Comparison of ENCODE assay signal across 9 cellular contexts in genomic region chr1:36154335-36154734, GRCh38. TPM values are rescaled to one million over a fixed set of nuclear protein-coding genes. Genes with fewer than 3 reads are reported as not detected.
DNase-seq lines count a peak whose midpoint lies in the region; ATAC-seq, FAIRE-seq and TF ChIP-seq lines count a peak whose summit lies in the region.
"Had no signal": no experiment of that assay in that cellular context is flagged by ENCODE, and none has a peak within 500 bp of the region (broad histone marks: within the 10 kb centered on the region; RNA-seq: fewer than 3 reads in every experiment).

No MANE protein-coding gene starts in this region.

- TF ChIP-seq EP300 in HepG2 (IDR thresholded peaks at IDR 0.05; ENCODE audit: low read depth in 2 of 2, low read length in 2 of 2) = no peak
- no peak for TF ChIP-seq EP300 in HepG2 (CRISPR knock-in tag; IDR thresholded peaks at IDR 0.05; ENCODE audit: borderline replicate concordance)

- H3K9ac ChIP-seq in HepG2 (ENCODE audit: insufficient read depth, low read depth, low read length) = no peak overlapping the region

- BruUV-seq in HepG2 (replicated peaks; lab: Mats Ljungman, UMichigan) = no TSS peak

- intact Hi-C loops in HepG2 (cut with micrococcal nuclease; ENCODE audit: unreplicated experiment) (loop anchor here (10.0 kb wide), 1 partner anchor 70 kb away; the partner anchor contains the start of gene THRAP3), right lobe of liver (cut with DNase I) (loop anchor here (5.0 kb wide), 1 partner anchor 33 kb away; no protein-coding TSS in a partner anchor), ascending aorta (cut with DNase I) (loop anchor here (10.0 kb wide), 1 partner anchor 230 kb away; the partner anchor contains the start of gene STK40), natural killer cell (cut with micrococcal nuclease) (no loop called here), vagina (cut with DNase I) (loop anchor here (5.0 to 10.0 kb wide), 4 partner anchors 33 to 230 kb away; partner anchors contain the start of genes STK40 and THRAP3)

- H3K4me1 Mint-ChIP-seq in natural killer cell = peaks cover 59 to 81% of the 10 kb centered on the region in 2 donors

- TF ChIP-seq POLR2A in HepG2 (IDR thresholded peaks at IDR 0.05; ENCODE audit: insufficient read depth in 1 of 2, low read depth in 2 of 2, low read length in 2 of 2) = no peak
- no peak for TF ChIP-seq POLR2A in right lobe of liver (IDR thresholded peaks at IDR 0.05)
- no peak for TF ChIP-seq POLR2A in vagina (IDR thresholded peaks at IDR 0.05)

- TF ChIP-seq CTCF in HepG2 (CRISPR knock-in tag; IDR thresholded peaks at IDR 0.05) = no peak
- TF ChIP-seq CTCF in right lobe of liver (IDR thresholded peaks at IDR 0.05) = no peak
- TF ChIP-seq CTCF in ascending aorta (IDR thresholded peaks at IDR 0.05) = no peak
- TF ChIP-seq CTCF in natural killer cell (IDR thresholded peaks at IDR 0.05) = no peak
- TF ChIP-seq CTCF in vagina (IDR thresholded peaks at IDR 0.05) = no peak
- no peak for TF ChIP-seq CTCF in GM10266 (IDR thresholded peaks at IDR 0.05; ENCODE audit: control insufficient read depth, insufficient read depth, low read depth, missing control alignments)

- WGBS in HepG2 (ENCODE audit: low lambda C conversion rate) = 37% methylated on average over 4 of the region's 6 CpGs
- 92% methylated on average over 4 of the region's 6 CpGs for WGBS in right lobe of liver (ENCODE audit: insufficient coverage, low coverage, low lambda C conversion rate, missing lambda C conversion rate)

- in situ Hi-C loops in HepG2 (cut with HindIII; ENCODE audit: extremely low pct_ligation_motif_present, low pct_unique_long_range_greater_than_20kb) = loop anchor here (5.0 kb wide), 2 partner anchors 33 to 133 kb away; no protein-coding TSS in a partner anchor

- H3K4me3 ChIP-seq in HepG2 (replicated peaks in 1 of 3; ENCODE audit: insufficient read depth in 1 of 3, low read depth in 2 of 3, low read length in 3 of 3) (no peak overlapping the region), right lobe of liver (no peak overlapping the region), ascending aorta (no peak overlapping the region), vagina (no peak overlapping the region)

- H3K27ac Mint-ChIP-seq in natural killer cell = peak overlapping the region; percentile 99 to 100

- DNase-seq in HepG2 (ENCODE audit: low spot score) = no peak
- DNase-seq in right lobe of liver = no peak
- DNase-seq in ascending aorta (ENCODE audit: low spot score in 2 of 2) = no peak
- no peak for DNase-seq in natural killer cell
- DNase-seq in vagina (ENCODE audit: extremely low spot score in 2 of 2) = no peak
- no peak for DNase-seq in HEK293T (ENCODE audit: extremely low spot score)
- DNase-seq in NCI-H1436 (lab: John Stamatoyannopoulos, UW) = no peak
- DNase-seq in GM10266 (ENCODE audit: extremely low spot score) = no peak
- DNase-seq: effector memory CD4-positive, alpha-beta T cell had no signal

- H3K4me1 ChIP-seq in HepG2 (ENCODE audit: insufficient read depth, low read length) (peaks cover 70% of the 10 kb centered on the region), right lobe of liver (peaks cover 0 to 30% (median 8%) of the 10 kb centered on the region in 4 donors), ascending aorta (peaks cover 39 to 48% of the 10 kb centered on the region in 2 donors), vagina (peaks cover 65% of the 10 kb centered on the region)

- no peak for FAIRE-seq in HepG2 (lab: Jason Lieb, UNC)

- H3K27me3 Mint-ChIP-seq in natural killer cell (ENCODE audit: low read depth in 2 of 2) = no peaks in the 10 kb centered on the region

- H3K4me3 Mint-ChIP-seq in natural killer cell = peak overlapping the region; percentile 69

- H3K9me3 Mint-ChIP-seq in natural killer cell = no peaks in the 10 kb centered on the region

- H3K79me2 ChIP-seq in HepG2 (ENCODE audit: insufficient read depth, low read length) = peaks cover 5% of the 10 kb centered on the region

- H3K27me3 ChIP-seq in HepG2 (ENCODE audit: control insufficient read depth in 1 of 2, insufficient read depth in 2 of 2, low read length in 2 of 2) = no peaks in the 10 kb centered on the region
- H3K27me3 ChIP-seq in right lobe of liver = no peaks in the 10 kb centered on the region
- no peaks in the 10 kb centered on the region for H3K27me3 ChIP-seq in ascending aorta
- H3K27me3 ChIP-seq in vagina = no peaks in the 10 kb centered on the region

- no peak for TF ChIP-seq RAD21 in HepG2 (CRISPR knock-in tag; IDR thresholded peaks at IDR 0.05)

- H4K20me1 ChIP-seq in HepG2 (ENCODE audit: insufficient read depth, low read length) = no peaks in the 10 kb centered on the region

- POLR2A ChIA-PET in HepG2 (lab: Yijun Ruan, JAX) (interaction anchor here (1.1 to 2.5 kb wide), 2 partner anchors 70 to 93 kb away, joined by 6 to 9 read pairs; partner anchors contain the start of gene THRAP3), HEK293T (lab: Yijun Ruan, JAX) (interaction anchor here (0.9 to 1.3 kb wide), 3 partner anchors 34 to 232 kb away, joined by 4 to 5 read pairs (median 4); no protein-coding TSS in a partner anchor)

- no peak for ATAC-seq in HepG2
- no peak for ATAC-seq in right lobe of liver
- no peak for ATAC-seq in natural killer cell

- H3K27ac ChIP-seq in HepG2 (ENCODE audit: extremely low read length, insufficient read depth, low read length) (no peak overlapping the region), right lobe of liver (no peak overlapping the region), ascending aorta (peak overlapping the region; percentile 98 to 100), vagina (peak overlapping the region; percentile 100)

- no peak overlapping the region for H2AFZ ChIP-seq in HepG2 (ENCODE audit: low read length)

- H3K9me3 ChIP-seq in HepG2 (ENCODE audit: low read length) = no peaks in the 10 kb centered on the region
- no peaks in the 10 kb centered on the region for H3K9me3 ChIP-seq in right lobe of liver
- no peaks in the 10 kb centered on the region for H3K9me3 ChIP-seq in ascending aorta
- H3K9me3 ChIP-seq in vagina = no peaks in the 10 kb centered on the region

- no peaks in the 10 kb centered on the region for H3K36me3 Mint-ChIP-seq in natural killer cell

- H3K36me3 ChIP-seq in HepG2 (replicated peaks in 1 of 2; ENCODE audit: control insufficient read depth in 1 of 2, insufficient read depth in 2 of 2, low read length in 2 of 2) (no peaks in the 10 kb centered on the region), right lobe of liver (no peaks in the 10 kb centered on the region), ascending aorta (peaks cover 0 to 2% of the 10 kb centered on the region in 2 donors), vagina (no peaks in the 10 kb centered on the region)

- CTCF ChIA-PET in HepG2 (lab: Yijun Ruan, JAX; ENCODE audit: low intra/inter-chr PET ratio, low total read pairs) (no interaction called here), HEK293T (lab: Yijun Ruan, JAX) (interaction anchor here (0.8 kb wide), 1 partner anchor 34 kb away, joined by 4 read pairs; no protein-coding TSS in a partner anchor)

- peak overlapping the region; percentile 73 for H3K4me2 ChIP-seq in HepG2 (ENCODE audit: low read depth, low read length)

RNA-seq across cellular contexts. Expression of gene MAP7D1, which starts 1.6 kb away (rescaled TPM):
- total RNA-seq in HepG2 (2016; rRNA removed; fragmentation: Illumina TruSeq; extraction: Trizol) (5.5 and 7.2 TPM in 2 replicates), right lobe of liver (10 to 100 TPM; 10.2 to 28.2 (median 15.8) TPM), ascending aorta (209 TPM), natural killer cell (100 to 1,000 TPM; 213 to 232 (median 230) TPM), vagina (93.8 TPM)
- total RNA-seq in HepG2 (2016; cell fraction: cytosol; rRNA removed; fragmentation: Illumina TruSeq; extraction: Trizol; ENCODE audit: low read depth) = 2.9 and 3.9 TPM in 2 replicates
- 6.3 and 7.8 TPM in 2 replicates for total RNA-seq in HepG2 (2016; cell fraction: insoluble cytoplasmic fraction; rRNA removed; fragmentation: Illumina TruSeq; extraction: Trizol)
- 4.2 TPM in 2 replicates for total RNA-seq in HepG2 (2016; cell fraction: membrane; rRNA removed; fragmentation: Illumina TruSeq; extraction: Trizol)
- 6.1 and 7.9 TPM in 2 replicates for total RNA-seq in HepG2 (2016; cell fraction: nucleus; rRNA removed; fragmentation: Illumina TruSeq; extraction: Trizol)
- polyA plus RNA-seq in HepG2 (2011; rRNA removed) = 5.6 and 6.8 TPM in 2 replicates
- 4.7 and 5.2 TPM in 2 replicates for polyA plus RNA-seq in HepG2 (2011; cell fraction: cytosol; rRNA removed)
- 14.7 and 14.9 TPM in 2 replicates for polyA plus RNA-seq in HepG2 (2011; cell fraction: nucleus; rRNA removed)
- polyA plus RNA-seq in HepG2 (2012) = 7.7 and 14.1 TPM in 2 replicates
- 1.7 and 2.4 TPM in 2 replicates for polyA plus RNA-seq in HepG2 (2016; cell fraction: cytosol; fragmentation: Illumina TruSeq; extraction: Trizol; ENCODE audit: low read depth)
- 14.2 and 15.7 TPM in 2 replicates for polyA plus RNA-seq in HepG2 (2016; cell fraction: insoluble cytoplasmic fraction; fragmentation: Illumina TruSeq; extraction: Trizol; ENCODE audit: low read depth)
- polyA plus RNA-seq in HepG2 (2016; cell fraction: membrane; fragmentation: Illumina TruSeq; extraction: Trizol; ENCODE audit: low read depth) = 4.5 and 4.6 TPM in 2 replicates
- 19.3 and 21.5 TPM in 2 replicates for polyA plus RNA-seq in HepG2 (2016; cell fraction: nucleus; fragmentation: Illumina TruSeq; extraction: Trizol; ENCODE audit: insufficient read depth, low read depth)
- polyA minus RNA-seq in HepG2 (2011; rRNA and poly(A)+ RNA removed; ENCODE audit: low replicate concordance) = 8.3 and 16.3 TPM in 2 replicates
- 6.0 and 8.5 TPM in 2 replicates for polyA minus RNA-seq in HepG2 (2011; cell fraction: cytosol; rRNA and poly(A)+ RNA removed)
- 4.0 and 7.2 TPM in 2 replicates for polyA minus RNA-seq in HepG2 (2011; cell fraction: nucleus; rRNA and poly(A)+ RNA removed)

RNA-seq across cellular contexts. Expression of gene TRAPPC3, which starts 5.0 kb away (rescaled TPM):
- total RNA-seq in HepG2 (2016; rRNA removed; fragmentation: Illumina TruSeq; extraction: Trizol) (62.4 and 66.7 TPM in 2 replicates), right lobe of liver (10 to 100 TPM; 26.0 to 52.4 (median 30.9) TPM), ascending aorta (52.0 TPM), natural killer cell (10 to 100 TPM; 28.0 to 34.7 (median 34.3) TPM), vagina (52.1 TPM)
- 33.8 and 35.1 TPM in 2 replicates for total RNA-seq in HepG2 (2016; cell fraction: cytosol; rRNA removed; fragmentation: Illumina TruSeq; extraction: Trizol; ENCODE audit: low read depth)
- 67.4 and 70.9 TPM in 2 replicates for total RNA-seq in HepG2 (2016; cell fraction: insoluble cytoplasmic fraction; rRNA removed; fragmentation: Illumina TruSeq; extraction: Trizol)
- 51.3 and 59.4 TPM in 2 replicates for total RNA-seq in HepG2 (2016; cell fraction: membrane; rRNA removed; fragmentation: Illumina TruSeq; extraction: Trizol)
- total RNA-seq in HepG2 (2016; cell fraction: nucleus; rRNA removed; fragmentation: Illumina TruSeq; extraction: Trizol) = 32.1 and 40.4 TPM in 2 replicates
- polyA plus RNA-seq in HepG2 (2011; rRNA removed) = 48.0 and 53.7 TPM in 2 replicates
- 54.6 and 63.8 TPM in 2 replicates for polyA plus RNA-seq in HepG2 (2011; cell fraction: cytosol; rRNA removed)
- 23.5 and 23.9 TPM in 2 replicates for polyA plus RNA-seq in HepG2 (2011; cell fraction: nucleus; rRNA removed)
- 39.6 and 48.9 TPM in 2 replicates for polyA plus RNA-seq in HepG2 (2012)
- 32.8 and 40.4 TPM in 2 replicates for polyA plus RNA-seq in HepG2 (2016; cell fraction: cytosol; fragmentation: Illumina TruSeq; extraction: Trizol; ENCODE audit: low read depth)
- 70.8 and 86.6 TPM in 2 replicates for polyA plus RNA-seq in HepG2 (2016; cell fraction: insoluble cytoplasmic fraction; fragmentation: Illumina TruSeq; extraction: Trizol; ENCODE audit: low read depth)
- polyA plus RNA-seq in HepG2 (2016; cell fraction: membrane; fragmentation: Illumina TruSeq; extraction: Trizol; ENCODE audit: low read depth) = 45.9 and 53.3 TPM in 2 replicates
- polyA plus RNA-seq in HepG2 (2016; cell fraction: nucleus; fragmentation: Illumina TruSeq; extraction: Trizol; ENCODE audit: insufficient read depth, low read depth) = 58.4 and 69.5 TPM in 2 replicates
- 12.2 and 41.8 TPM in 2 replicates for polyA minus RNA-seq in HepG2 (2011; rRNA and poly(A)+ RNA removed; ENCODE audit: low replicate concordance)
- polyA minus RNA-seq in HepG2 (2011; cell fraction: cytosol; rRNA and poly(A)+ RNA removed) = 16.1 and 26.3 TPM in 2 replicates
- polyA minus RNA-seq in HepG2 (2011; cell fraction: nucleus; rRNA and poly(A)+ RNA removed) = 10.3 and 14.2 TPM in 2 replicates

RNA-seq across cellular contexts. Expression of gene COL8A2, which starts 29.3 kb away (rescaled TPM):
- total RNA-seq in HepG2 (2016; rRNA removed; fragmentation: Illumina TruSeq; extraction: Trizol) = 0.04 and 0.24 TPM in 2 replicates
- total RNA-seq in HepG2 (2016; cell fraction: cytosol; rRNA removed; fragmentation: Illumina TruSeq; extraction: Trizol; ENCODE audit: low read depth) = not detected in 2 replicates
- total RNA-seq in HepG2 (2016; cell fraction: insoluble cytoplasmic fraction; rRNA removed; fragmentation: Illumina TruSeq; extraction: Trizol) = 0.04 and 0.09 TPM in 2 replicates
- total RNA-seq in HepG2 (2016; cell fraction: membrane; rRNA removed; fragmentation: Illumina TruSeq; extraction: Trizol) = 0.06 TPM in 1 of 2 replicates, not detected in the other
- 0.19 and 0.34 TPM in 2 replicates for total RNA-seq in HepG2 (2016; cell fraction: nucleus; rRNA removed; fragmentation: Illumina TruSeq; extraction: Trizol)
- polyA plus RNA-seq in HepG2 (2011; rRNA removed) = 0.13 and 0.24 TPM in 2 replicates
- 0.21 and 0.22 TPM in 2 replicates for polyA plus RNA-seq in HepG2 (2011; cell fraction: cytosol; rRNA removed)
- 0.52 and 0.53 TPM in 2 replicates for polyA plus RNA-seq in HepG2 (2011; cell fraction: nucleus; rRNA removed)
- polyA plus RNA-seq in HepG2 (2012) = 0.13 and 0.17 TPM in 2 replicates
- not detected in 2 replicates for polyA plus RNA-seq in HepG2 (2016; cell fraction: cytosol; fragmentation: Illumina TruSeq; extraction: Trizol; ENCODE audit: low read depth)
- polyA plus RNA-seq in HepG2 (2016; cell fraction: insoluble cytoplasmic fraction; fragmentation: Illumina TruSeq; extraction: Trizol; ENCODE audit: low read depth) = 0.10 TPM in 1 of 2 replicates, not detected in the other
- 0.03 TPM in 1 of 2 replicates, not detected in the other for polyA plus RNA-seq in HepG2 (2016; cell fraction: membrane; fragmentation: Illumina TruSeq; extraction: Trizol; ENCODE audit: low read depth)
- 0.20 TPM in 1 of 2 replicates, not detected in the other for polyA plus RNA-seq in HepG2 (2016; cell fraction: nucleus; fragmentation: Illumina TruSeq; extraction: Trizol; ENCODE audit: insufficient read depth, low read depth)
- 0.07 and 0.52 TPM in 2 replicates for polyA minus RNA-seq in HepG2 (2011; rRNA and poly(A)+ RNA removed; ENCODE audit: low replicate concordance)
- polyA minus RNA-seq in HepG2 (2011; cell fraction: cytosol; rRNA and poly(A)+ RNA removed) = 0.20 and 0.26 TPM in 2 replicates
- polyA minus RNA-seq in HepG2 (2011; cell fraction: nucleus; rRNA and poly(A)+ RNA removed) = 0.50 and 0.52 TPM in 2 replicates
- under 1 TPM; 0.18 to 0.74 (median 0.52) TPM for total RNA-seq in right lobe of liver
- 41.7 TPM for total RNA-seq in ascending aorta
- total RNA-seq in natural killer cell = under 1 TPM; 0.09 to 0.20 (median 0.14) TPM
- total RNA-seq in vagina = 6.4 TPM

Comparison
In these comparisons a context has a peak if more than half of its experiments do, and no peak if none do; other contexts are left out.
1. H3K27ac ChIP-seq: peak in ascending aorta (2 of 2) and vagina (single experiment); none in HepG2 (single experiment) and right lobe of liver (0 of 3).